Comparison of ENCODE assay signal across 1 cellular context in the genomic region with DNA sequence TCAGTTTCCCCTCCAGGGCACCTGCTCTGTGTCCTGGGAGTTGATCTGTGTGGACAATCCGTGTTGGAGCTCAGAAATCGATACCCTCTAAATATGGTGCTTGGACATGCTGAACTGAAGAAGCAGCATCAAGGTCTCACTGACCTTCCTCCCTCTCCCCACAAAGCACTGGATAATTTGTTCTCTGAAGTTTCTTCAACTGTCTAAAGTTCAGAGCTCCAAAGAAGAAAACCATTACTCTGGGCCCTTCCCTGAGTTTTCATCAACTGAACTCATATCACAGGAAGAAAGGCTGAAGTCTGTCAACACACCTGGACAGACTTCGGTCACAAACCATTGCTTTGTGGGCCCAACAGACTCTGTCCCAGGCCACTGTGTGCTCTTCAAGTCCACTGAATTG.
TF ChIP-seq lines count a peak whose summit lies in the region.

No MANE protein-coding gene starts in this region.

TF ChIP-seq in IMR-90, 13 proteins besides CTCF, POLR2A, EP300 and RAD21:
- TF ChIP-seq CEBPB (IDR thresholded peaks at IDR 0.05; ENCODE audit: low read depth, low read length), result no peak
- no peak for TF ChIP-seq FOS (IDR thresholded peaks at IDR 0.05; ENCODE audit: low read depth, low read length)
- TF ChIP-seq, protein P1, sequence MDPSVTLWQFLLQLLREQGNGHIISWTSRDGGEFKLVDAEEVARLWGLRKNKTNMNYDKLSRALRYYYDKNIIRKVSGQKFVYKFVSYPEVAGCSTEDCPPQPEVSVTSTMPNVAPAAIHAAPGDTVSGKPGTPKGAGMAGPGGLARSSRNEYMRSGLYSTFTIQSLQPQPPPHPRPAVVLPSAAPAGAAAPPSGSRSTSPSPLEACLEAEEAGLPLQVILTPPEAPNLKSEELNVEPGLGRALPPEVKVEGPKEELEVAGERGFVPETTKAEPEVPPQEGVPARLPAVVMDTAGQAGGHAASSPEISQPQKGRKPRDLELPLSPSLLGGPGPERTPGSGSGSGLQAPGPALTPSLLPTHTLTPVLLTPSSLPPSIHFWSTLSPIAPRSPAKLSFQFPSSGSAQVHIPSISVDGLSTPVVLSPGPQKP (IDR thresholded peaks at IDR 0.05; ENCODE audit: borderline replicate concordance, low read depth, low read length), result no peak
- no peak for TF ChIP-seq BHLHE40 (IDR thresholded peaks at IDR 0.05; ENCODE audit: low read depth, low read length)
